ENCODE assay signal across 8 cellular contexts in genomic region chr4:95549246-95550138, GRCh38. TPM values are rescaled to one million over a fixed set of nuclear protein-coding genes. Genes with fewer than 3 reads are reported as not detected.
DNase-seq lines count a peak whose midpoint lies in the region; ATAC-seq and TF ChIP-seq lines count a peak whose summit lies in the region.

No MANE protein-coding gene starts in this region.

- H3K36me3 ChIP-seq in left ventricle myocardium inferior (no peaks in the 10 kb centered on the region), parathyroid adenoma (ENCODE audit: control insufficient read depth, insufficient read depth, low read length) (no peaks in the 10 kb centered on the region)

- no peaks in the 10 kb centered on the region for H3K79me2 ChIP-seq in parathyroid adenoma

- H3K36me3 Mint-ChIP-seq in activated naive CD8-positive, alpha-beta T cell treated with anti-CD3 and anti-CD28 coated beads, Interleukin-2, amount 10 ng/mL, durations not matched to agents 7 days and 5 days = no peaks in the 10 kb centered on the region

- peaks cover 75% of the 10 kb centered on the region for H3K27me3 ChIP-seq in left ventricle myocardium inferior (ENCODE audit: low read depth)
- no peaks in the 10 kb centered on the region for H3K27me3 ChIP-seq in parathyroid adenoma (ENCODE audit: control insufficient read depth, insufficient read depth, low read length)

- H3K4me3 ChIP-seq in GM08714 (ENCODE audit: low read length) (peak overlapping the region; percentile 56), left ventricle myocardium inferior (peak overlapping the region; percentile 74), parathyroid adenoma (ENCODE audit: low read depth, low read length) (peak overlapping the region; percentile 45)

- H3K4me2 ChIP-seq in parathyroid adenoma (ENCODE audit: low read length) = peak overlapping the region; percentile 87

- H3K4me1 ChIP-seq in left ventricle myocardium inferior (peaks cover 34% of the 10 kb centered on the region), parathyroid adenoma (no peaks in the 10 kb centered on the region)

- H3K4me3 Mint-ChIP-seq in activated naive CD8-positive, alpha-beta T cell treated with anti-CD3 and anti-CD28 coated beads, Interleukin-2, amount 10 ng/mL, durations not matched to agents 7 days and 5 days = peak overlapping the region; percentile 79

- H3K27ac ChIP-seq in left ventricle myocardium inferior (replicated peaks) (peak overlapping the region; percentile 92), parathyroid adenoma (no peak overlapping the region)

- no peak overlapping the region for H3K27ac Mint-ChIP-seq in activated naive CD8-positive, alpha-beta T cell treated with anti-CD3 and anti-CD28 coated beads, Interleukin-2, amount 10 ng/mL, durations not matched to agents 7 days and 5 days

- no peak overlapping the region for H2AFZ ChIP-seq in parathyroid adenoma

- H3K27me3 Mint-ChIP-seq in activated naive CD8-positive, alpha-beta T cell treated with anti-CD3 and anti-CD28 coated beads, Interleukin-2, amount 10 ng/mL, durations not matched to agents 7 days and 5 days = peaks cover 71% of the 10 kb centered on the region

- ATAC-seq in GM21381 (IDR thresholded peaks at IDR 0.05; ENCODE audit: unreplicated experiment) = peak; percentile 90
- ATAC-seq in activated naive CD8-positive, alpha-beta T cell treated with anti-CD3 and anti-CD28 coated beads, Interleukin-2, amount 10 ng/mL, durations not matched to agents 7 days and 5 days (ENCODE audit: low read depth) = peak; percentile 73

- intact Hi-C loops in left ventricle myocardium inferior (cut with micrococcal nuclease) = no loop called here

- H3K9me3 Mint-ChIP-seq in activated naive CD8-positive, alpha-beta T cell treated with anti-CD3 and anti-CD28 coated beads, Interleukin-2, amount 10 ng/mL, durations not matched to agents 7 days and 5 days = no peaks in the 10 kb centered on the region

- TF ChIP-seq CTCF in left ventricle myocardium inferior (IDR thresholded peaks at IDR 0.05; ENCODE audit: borderline replicate concordance) (no peak), parathyroid adenoma (IDR thresholded peaks at IDR 0.05) (no peak)

- POLR2A ChIA-PET in activated naive CD8-positive, alpha-beta T cell treated with anti-CD3 and anti-CD28 coated beads, Interleukin-2, amount 10 ng/mL, durations not matched to agents 7 days and 5 days (lab: Charles Lee) = no interaction called here

- H3K9me3 ChIP-seq in left ventricle myocardium inferior (replicated peaks) (no peaks in the 10 kb centered on the region), parathyroid adenoma (ENCODE audit: control insufficient read depth, low read length) (no peaks in the 10 kb centered on the region)

- DNase-seq in HK-2 (ENCODE audit: unreplicated experiment) (peak; percentile 58), left ventricle myocardium inferior (peak; percentile 77), NCI-H2029 (lab: John Stamatoyannopoulos, UW) (no peak), NCI-H1436 treated with DMSO at 0.1 percent for 48 hours (lab: John Stamatoyannopoulos, UW) (no peak)
- peak; percentile 53 for DNase-seq in activated naive CD8-positive, alpha-beta T cell treated with anti-CD3 and anti-CD28 coated beads, Interleukin-2, amount 10 ng/mL, durations not matched to agents 7 days and 5 days

- H3K4me1 Mint-ChIP-seq in activated naive CD8-positive, alpha-beta T cell treated with anti-CD3 and anti-CD28 coated beads, Interleukin-2, amount 10 ng/mL, durations not matched to agents 7 days and 5 days = peaks cover 13% of the 10 kb centered on the region

- H3K9ac ChIP-seq in parathyroid adenoma = no peak overlapping the region

RNA-seq across cellular contexts. Expression of gene UNC5C, which starts 0.7 kb away (rescaled TPM):
- total RNA-seq in activated naive CD8-positive, alpha-beta T cell treated with anti-CD3 and anti-CD28 coated beads, Interleukin-2, amount 10 ng/mL, durations not matched to agents 7 days and 5 days = not detected
- 2.0 TPM for total RNA-seq in left ventricle myocardium inferior

Comparison
In these comparisons a context has a peak if more than half of its experiments do, and no peak if none do; other contexts are left out.
1. DNase-seq: peak in HK-2 (single experiment), activated naive CD8-positive, alpha-beta T cell treated with anti-CD3 and anti-CD28 coated beads, Interleukin-2, amount 10 ng/mL, durations not matched to agents 7 days and 5 days (single experiment) and left ventricle myocardium inferior (single experiment); none in NCI-H2029 (single experiment) and NCI-H1436 treated with DMSO at 0.1 percent for 48 hours (single experiment).
2. Peak in every context shown above with its lines, with median percentiles within 50 percentile points of each other: H3K4me3 ChIP-seq.